Comparison of ENCODE assay signal across 24 cellular contexts in the genomic region with DNA sequence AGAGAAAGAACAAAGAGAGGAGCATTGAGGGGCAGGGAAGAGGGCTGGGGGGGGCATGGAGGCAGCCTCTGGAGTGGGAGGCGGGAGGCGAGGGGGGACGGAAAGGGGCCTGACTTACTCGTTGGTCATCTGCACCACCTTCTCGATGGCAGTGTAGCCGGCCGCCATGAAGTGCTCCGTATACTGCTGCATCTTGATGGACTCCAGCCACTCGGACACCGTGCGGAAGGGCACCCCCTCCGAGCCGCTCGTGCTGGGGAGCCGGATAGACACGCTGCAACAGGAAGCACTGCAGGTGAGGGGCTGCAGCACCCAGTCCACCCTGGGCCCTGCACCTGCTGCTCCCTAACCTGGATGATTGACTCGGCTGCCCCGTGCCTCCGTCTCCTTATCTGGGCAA. TPM values are rescaled to one million over a fixed set of nuclear protein-coding genes. Genes with fewer than 3 reads are reported as not detected.
"Had no signal": no experiment of that assay in that cellular context is flagged by ENCODE, and none has a peak within 500 bp of the region (broad histone marks: within the 10 kb centered on the region; RNA-seq: fewer than 3 reads in every experiment).

No MANE protein-coding gene starts in this region.

- H3K27ac ChIP-seq: SJCRH30, VCaP had no signal

- H3K9me3 ChIP-seq: MG63, SJCRH30, SK-N-SH had no signal

- H3K9ac ChIP-seq: SK-N-SH had no signal

- H3K36me3 Mint-ChIP-seq: activated CD4-positive, alpha-beta memory T cell treated with anti-CD3 and anti-CD28 coated beads for 36 hours; activated naive CD4-positive, alpha-beta T cell treated with anti-CD3 and anti-CD28 coated beads, Interleukin-2, amount 50 U/mL, for 72 hours had no signal

- H3K4me1 ChIP-seq: SJCRH30 had no signal

- ATAC-seq: activated naive CD4-positive, alpha-beta T cell treated with anti-CD3 and anti-CD28 coated beads, Interleukin-2, amount 50 U/mL, for 72 hours; activated T-cell treated with anti-CD3 and anti-CD28 coated beads, Interleukin-2, amount 50 U/mL, for 4 hours had no signal

- H3K27me3 Mint-ChIP-seq: activated CD4-positive, alpha-beta memory T cell treated with anti-CD3 and anti-CD28 coated beads for 36 hours; activated CD4-positive, alpha-beta T cell treated with anti-CD3 and anti-CD28 coated beads, Interleukin-2, amount 10 ng/mL, durations not matched to agents 7 days and 5 days; brain had no signal

- H3K27me3 ChIP-seq: MG63, SJCRH30 had no signal

- H3K4me3 Mint-ChIP-seq: activated CD4-positive, alpha-beta memory T cell treated with anti-CD3 and anti-CD28 coated beads for 36 hours; activated CD4-positive, alpha-beta T cell treated with anti-CD3 and anti-CD28 coated beads, Interleukin-2, amount 10 ng/mL, durations not matched to agents 7 days and 5 days; activated T-cell treated with anti-CD3 and anti-CD28 coated beads, Interleukin-2, amount 50 U/mL, for 4 hours; brain had no signal

- H3K27ac Mint-ChIP-seq: activated CD4-positive, alpha-beta memory T cell treated with anti-CD3 and anti-CD28 coated beads for 36 hours; activated CD4-positive, alpha-beta T cell treated with anti-CD3 and anti-CD28 coated beads, Interleukin-2, amount 10 ng/mL, durations not matched to agents 7 days and 5 days; activated naive CD4-positive, alpha-beta T cell treated with anti-CD3 and anti-CD28 coated beads, Interleukin-2, amount 50 U/mL, for 72 hours had no signal

- H3K9me3 Mint-ChIP-seq: activated CD4-positive, alpha-beta memory T cell treated with anti-CD3 and anti-CD28 coated beads for 36 hours; activated CD4-positive, alpha-beta T cell treated with anti-CD3 and anti-CD28 coated beads, Interleukin-2, amount 10 ng/mL, durations not matched to agents 7 days and 5 days; activated naive CD4-positive, alpha-beta T cell treated with anti-CD3 and anti-CD28 coated beads, Interleukin-2, amount 50 U/mL, for 72 hours; activated T-cell treated with anti-CD3 and anti-CD28 coated beads, Interleukin-2, amount 50 U/mL, for 4 hours; brain had no signal

- FAIRE-seq: astrocyte, RCC 7860 had no signal

- DNase-seq: activated CD4-positive, alpha-beta memory T cell treated with anti-CD3 and anti-CD28 coated beads for 36 hours; activated CD4-positive, alpha-beta T cell treated with anti-CD3 and anti-CD28 coated beads, Interleukin-2, amount 10 ng/mL, durations not matched to agents 7 days and 5 days; activated CD4-positive, CD25-positive, alpha-beta regulatory T cell; activated CD8-positive, alpha-beta memory T cell treated with anti-CD3 and anti-CD28 coated beads for 24 hours; activated effector memory CD4-positive, alpha-beta T cell treated with anti-CD3 and anti-CD28 coated beads, Interleukin-2, amount 50 U/mL, for 16 hours; activated naive CD4-positive, alpha-beta T cell treated with Interleukin-2 at 50 U/mL for 16 hours; activated T-cell treated with anti-CD3 and anti-CD28 coated beads, Interleukin-2, amount 50 U/mL, for 4 hours; MG63; MV-4-11; NCI-H1092 treated with DMSO at 0.1 percent for 48 hours; NCI-H1417 treated with DMSO at 0.1 percent for 48 hours; NCI-H1694 treated with DMSO at 0.1 percent for 48 hours; NCI-H2029 treated with DMSO at 0.1 percent for 48 hours; NCI-H69; NK-92 treated with Interleukin-12 subunit alpha and Interleukin-12 subunit beta, amount 100 ng/mL, for 24 hours; SJCRH30; SK-N-SH; T-helper 1 cell had no signal

- H3K4me2 ChIP-seq: SK-N-SH had no signal

- H3K4me1 Mint-ChIP-seq: activated CD4-positive, alpha-beta T cell treated with anti-CD3 and anti-CD28 coated beads, Interleukin-2, amount 10 ng/mL, durations not matched to agents 7 days and 5 days; brain had no signal

- H3K4me3 ChIP-seq: MG63, SJCRH30 had no signal

RNA-seq across cellular contexts. Expression of a gene that starts 26.6 kb away (rescaled TPM):
- total RNA-seq: activated CD4-positive, alpha-beta T cell treated with anti-CD3 and anti-CD28 coated beads, Interleukin-2, amount 10 ng/mL, durations not matched to agents 7 days and 5 days; T-helper 2 cell treated with Interferon-gamma antibody and Interleukin-4, amounts not matched to agents 100 ng/mL and 5 ng/mL, for 36 hours had no signal

RNA-seq across cellular contexts. Expression of a gene that starts 55.9 kb away (rescaled TPM):
- total RNA-seq: SJCRH30 had no signal
